ENCODE assay signal across 8 cellular contexts in genomic region chr5:37554938-37555337, GRCh38.
DNase-seq lines count a peak whose midpoint lies in the region; TF ChIP-seq lines count a peak whose summit lies in the region.

No MANE protein-coding gene starts in this region.

- H4K8ac ChIP-seq in mesenchymal stem cell (ENCODE audit: low read length), result no peak overlapping the region

- no peak overlapping the region for H2BK120ac ChIP-seq in mesenchymal stem cell (ENCODE audit: low read depth, low read length)

- no peak overlapping the region for H3K23ac ChIP-seq in mesenchymal stem cell (ENCODE audit: low read length in 2 of 2)

- no peak overlapping the region for H3K18ac ChIP-seq in mesenchymal stem cell (ENCODE audit: low read depth in 1 of 2, low read length in 2 of 2)

- no peak for DNase-seq in A673 (ENCODE audit: low spot score)
- DNase-seq in GM10266 (ENCODE audit: extremely low spot score), result peak; percentile 12
- DNase-seq in NT2/D1 (ENCODE audit: low read depth, low spot score), result peak; percentile 20
- DNase-seq in fibroblast of pulmonary artery (ENCODE audit: low read depth), result no peak
- no peak for DNase-seq in DMS153 treated with DMSO at 0.1 percent for 48 hours (lab: John Stamatoyannopoulos, UW; ENCODE audit: unreplicated experiment)
- no peak for DNase-seq in vagina (ENCODE audit: extremely low spot score in 2 of 2)
- no peak for DNase-seq in mesenchymal stem cell
- no peak for DNase-seq in activated CD4-positive, CD25-positive, alpha-beta regulatory T cell (lab: John Stamatoyannopoulos, UW)

- H3K27me3 ChIP-seq in A673 (replicated peaks; ENCODE audit: insufficient read depth, low read depth, low read length, poor library complexity) (no peaks in the 10 kb centered on the region), NT2/D1 (ENCODE audit: insufficient read depth, insufficient read length) (no peaks in the 10 kb centered on the region), vagina (no peaks in the 10 kb centered on the region), mesenchymal stem cell (ENCODE audit: control insufficient read depth in 1 of 2, insufficient read depth in 1 of 2, low read length in 2 of 2) (no peaks in the 10 kb centered on the region)

- no peak overlapping the region for H2AFZ ChIP-seq in mesenchymal stem cell (ENCODE audit: low read depth, low read length)

- TF ChIP-seq CTCF in A673 (conservative IDR thresholded peaks at IDR 0.05; ENCODE audit: low read depth, low read length) (peak; percentile 48), GM10266 (IDR thresholded peaks at IDR 0.05; ENCODE audit: control insufficient read depth, insufficient read depth, low read depth, missing control alignments) (peak; percentile 43), fibroblast of pulmonary artery (IDR thresholded peaks at IDR 0.05; ENCODE audit: low read length, missing control alignments) (peak; percentile 37), vagina (IDR thresholded peaks at IDR 0.05) (no peak)

- no CpG with 5 or more reads among the region's 1 CpG for WGBS in mesenchymal stem cell

- no peak overlapping the region for H2BK5ac ChIP-seq in mesenchymal stem cell (ENCODE audit: low read depth, low read length, poor library complexity, severe bottlenecking)

- H4K91ac ChIP-seq in mesenchymal stem cell (ENCODE audit: low read length), result no peak overlapping the region

- peaks cover 26% of the 10 kb centered on the region for H3K4me1 ChIP-seq in A673 (ENCODE audit: insufficient read depth, low read length, poor library complexity, severe bottlenecking)
- H3K4me1 ChIP-seq in NT2/D1 (ENCODE audit: insufficient read depth, insufficient read length), result no peaks in the 10 kb centered on the region
- peaks cover 7% of the 10 kb centered on the region for H3K4me1 ChIP-seq in vagina
- no peaks in the 10 kb centered on the region for H3K4me1 ChIP-seq in mesenchymal stem cell (ENCODE audit: control insufficient read depth, insufficient read depth, low read depth, low read length)

- no TSS peak for BruUV-seq in A673 (replicated peaks; lab: Mats Ljungman, UMichigan)

- H3K4ac ChIP-seq in mesenchymal stem cell (ENCODE audit: low read depth in 1 of 2, low read length in 2 of 2), result no peak overlapping the region

- intact Hi-C loops in A673 (cut with micrococcal nuclease; ENCODE audit: unreplicated experiment), result loop anchor here (5.0 kb wide), 1 partner anchor 143 kb away; no protein-coding TSS in a partner anchor
- intact Hi-C loops in vagina (cut with DNase I), result no loop called here

- H2AK5ac ChIP-seq in mesenchymal stem cell (ENCODE audit: low read length, severe bottlenecking), result no peak overlapping the region

- peaks cover 12% of the 10 kb centered on the region for H3K79me1 ChIP-seq in mesenchymal stem cell (replicated peaks; ENCODE audit: low read length, poor library complexity, severe bottlenecking)

- TF ChIP-seq POLR2A in vagina (IDR thresholded peaks at IDR 0.05), result no peak

- H3K9ac ChIP-seq in NT2/D1 (ENCODE audit: insufficient read length, low read depth), result no peak overlapping the region
- no peak overlapping the region for H3K9ac ChIP-seq in mesenchymal stem cell (ENCODE audit: low read length)

- no peak overlapping the region for H3K4me2 ChIP-seq in mesenchymal stem cell (ENCODE audit: low read length, poor library complexity, severe bottlenecking)

- H3K9me3 ChIP-seq in A673 (ENCODE audit: low read depth, low read length, poor library complexity, severe bottlenecking) (peaks cover 11% of the 10 kb centered on the region), NT2/D1 (ENCODE audit: insufficient read depth, low read length) (no peaks in the 10 kb centered on the region), vagina (no peaks in the 10 kb centered on the region), mesenchymal stem cell (ENCODE audit: control insufficient read depth, low read length) (peaks cover 9% of the 10 kb centered on the region)

- no peak overlapping the region for H3K4me3 ChIP-seq in A673 (ENCODE audit: low read depth, low read length, poor library complexity, severe bottlenecking)
- H3K4me3 ChIP-seq in NT2/D1 (ENCODE audit: insufficient read length, low read depth), result no peak overlapping the region
- H3K4me3 ChIP-seq in fibroblast of pulmonary artery (replicated peaks; ENCODE audit: low read depth, low read length), result no peak overlapping the region
- no peak overlapping the region for H3K4me3 ChIP-seq in vagina
- no peak overlapping the region for H3K4me3 ChIP-seq in mesenchymal stem cell (ENCODE audit: insufficient read depth in 1 of 2, low read depth in 1 of 2, low read length in 2 of 2)

- no peak overlapping the region for H2BK12ac ChIP-seq in mesenchymal stem cell (ENCODE audit: low read length in 2 of 2)

- H3K27ac ChIP-seq in A673 (ENCODE audit: low read depth, low read length, poor library complexity, severe bottlenecking) (peak overlapping the region; percentile 95), vagina (no peak overlapping the region), mesenchymal stem cell (ENCODE audit: low read length, poor library complexity, severe bottlenecking) (no peak overlapping the region)

- H3K14ac ChIP-seq in mesenchymal stem cell (ENCODE audit: low read length in 2 of 2), result no peak overlapping the region

- POLR2A ChIA-PET in A673 (lab: Charles Lee; ENCODE audit: low non-redundant PET), result no interaction called here

- H2BK15ac ChIP-seq in mesenchymal stem cell (ENCODE audit: low read depth, poor library complexity, severe bottlenecking), result no peak overlapping the region

- H3K36me3 ChIP-seq in A673 (ENCODE audit: insufficient read depth, low read length, poor library complexity, severe bottlenecking), result peaks cover 10% of the 10 kb centered on the region
- H3K36me3 ChIP-seq in NT2/D1 (ENCODE audit: insufficient read depth, insufficient read length, low read length), result no peaks in the 10 kb centered on the region
- no peaks in the 10 kb centered on the region for H3K36me3 ChIP-seq in vagina
- no peaks in the 10 kb centered on the region for H3K36me3 ChIP-seq in mesenchymal stem cell (ENCODE audit: control insufficient read depth in 1 of 2, insufficient read depth in 2 of 2, low read depth in 1 of 2, low read length in 2 of 2)

- CTCF ChIA-PET in A673 (lab: Charles Lee), result no interaction called here

Comparison
In these comparisons a context has a peak if more than half of its experiments do, and no peak if none do; other contexts are left out.
1. DNase-seq: peak in GM10266 (single experiment) and NT2/D1 (single experiment); none in A673 (single experiment), fibroblast of pulmonary artery (single experiment), DMS153 treated with DMSO at 0.1 percent for 48 hours (single experiment), vagina (0 of 2), mesenchymal stem cell (single experiment) and activated CD4-positive, CD25-positive, alpha-beta regulatory T cell (0 of 4).
2. CTCF ChIP-seq: peak in A673 (single experiment), GM10266 (single experiment) and fibroblast of pulmonary artery (single experiment); none in vagina (0 of 3).